Comparison of ENCODE assay signal across 24 cellular contexts in the genomic region with DNA sequence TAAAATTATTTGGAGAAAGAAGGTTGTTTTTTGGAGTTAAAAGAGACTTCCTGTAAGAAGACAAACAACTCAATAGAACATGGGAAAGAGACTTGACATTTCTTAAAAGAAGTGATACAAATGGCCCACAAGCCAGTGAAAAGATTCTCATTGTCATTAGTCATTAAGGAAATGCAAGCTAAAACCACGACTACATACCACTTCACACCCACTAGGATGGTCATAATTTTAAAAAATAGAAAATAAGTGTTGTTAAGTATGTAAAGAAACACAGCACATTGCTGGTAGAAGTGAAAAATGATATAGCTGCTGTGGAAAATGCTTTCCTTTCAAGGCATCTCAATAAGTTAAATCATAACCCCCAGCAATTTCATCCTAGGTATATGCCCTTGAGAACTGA. TPM values are rescaled to one million over a fixed set of nuclear protein-coding genes. Genes with fewer than 3 reads are reported as not detected.
DNase-seq lines count a peak whose midpoint lies in the region; ATAC-seq and TF ChIP-seq lines count a peak whose summit lies in the region.
"Had no signal": no experiment of that assay in that cellular context is flagged by ENCODE, and none has a peak within 500 bp of the region (broad histone marks: within the 10 kb centered on the region; RNA-seq: fewer than 3 reads in every experiment).

No MANE protein-coding gene starts in this region.

- no peaks in the 10 kb centered on the region for H3K36me3 ChIP-seq in CD4-positive, alpha-beta memory T cell (ENCODE audit: insufficient read depth, low read length)
- H3K36me3 ChIP-seq in GM23248 (ENCODE audit: low read depth) = no peaks in the 10 kb centered on the region
- H3K36me3 ChIP-seq: adrenal gland, breast epithelium, Peyer's patch had no signal

- no peaks in the 10 kb centered on the region for H3K27me3 ChIP-seq in CD4-positive, alpha-beta memory T cell (ENCODE audit: insufficient read depth, low read length)
- H3K27me3 ChIP-seq in GM23248 (replicated peaks; ENCODE audit: insufficient read depth) = no peaks in the 10 kb centered on the region
- H3K27me3 ChIP-seq: adrenal gland, breast epithelium, Peyer's patch, testis had no signal

- H3K9me3 ChIP-seq in CD4-positive, alpha-beta memory T cell (ENCODE audit: control insufficient read depth in 1 of 2, low read length in 2 of 2) = no peaks in the 10 kb centered on the region
- no peaks in the 10 kb centered on the region for H3K9me3 ChIP-seq in GM23248 (ENCODE audit: low read depth)
- H3K9me3 ChIP-seq: adrenal gland, breast epithelium, Peyer's patch, testis had no signal

- peak overlapping the region in 4 of 8 donors; percentile 37 to 82 (median 60) for H3K4me3 Mint-ChIP-seq in CD4-positive, alpha-beta memory T cell
- H3K4me3 Mint-ChIP-seq in activated T-helper 1 cell treated with anti-CD3 and anti-CD28 coated beads, Interleukin-12 subunit alpha, Interleukin-12 subunit beta, Interleukin-2, Interleukin-4 antibody, amounts not matched to agents 30 ng/mL and 10 ng/mL and 1 ng/mL, durations not matched to agents 14 hours and 24 hours and 36 hours = no peak overlapping the region
- peak overlapping the region; percentile 38 for H3K4me3 Mint-ChIP-seq in natural killer cell
- H3K4me3 Mint-ChIP-seq: IgD-negative memory B cell; memory B cell; stimulated activated naive B cell treated with anti-CD40 and anti-IgM and Interleukin-4, amounts not matched to agents 10 μg/mL and 1 μg/mL and 100 μg/mL, for 72 hours had no signal

- 0 out of 2 replicates have a peak, but pooled peaks cover 7% of the 10 kb centered on the region for H3F3A ChIP-seq in GM23248 (ENCODE audit: insufficient read depth)

- CTCF ChIA-PET in CD4-positive, alpha-beta memory T cell (lab: Charles Lee; ENCODE audit: partially characterized antibody) = interaction anchor here (1.5 to 3.2 kb wide), 3 partner anchors 10 to 144 kb away, joined by 7 to 16 read pairs (median 7); no protein-coding TSS in a partner anchor

- H3K9ac ChIP-seq in GM23248 = no peak overlapping the region

- H3K27me3 Mint-ChIP-seq in CD4-positive, alpha-beta memory T cell = no peaks in the 10 kb centered on the region
- H3K27me3 Mint-ChIP-seq in activated T-helper 1 cell treated with anti-CD3 and anti-CD28 coated beads, Interleukin-12 subunit alpha, Interleukin-12 subunit beta, Interleukin-2, Interleukin-4 antibody, amounts not matched to agents 30 ng/mL and 10 ng/mL and 1 ng/mL, durations not matched to agents 14 hours and 24 hours and 36 hours (ENCODE audit: insufficient read depth) = no peaks in the 10 kb centered on the region
- no peaks in the 10 kb centered on the region for H3K27me3 Mint-ChIP-seq in natural killer cell (ENCODE audit: low read depth in 2 of 2)
- H3K27me3 Mint-ChIP-seq: memory B cell; stimulated activated naive B cell treated with anti-CD40 and anti-IgM and Interleukin-4, amounts not matched to agents 10 μg/mL and 1 μg/mL and 100 μg/mL, for 72 hours had no signal

- no peak overlapping the region for H3K4me3 ChIP-seq in CD4-positive, alpha-beta memory T cell (ENCODE audit: low read length in 2 of 2)
- H3K4me3 ChIP-seq in GM23248 = no peak overlapping the region
- H3K4me3 ChIP-seq: adrenal gland, breast epithelium, Peyer's patch, testis had no signal

- WGBS in GM23248 (ENCODE audit: low coverage in 1 of 2, low lambda C conversion rate in 2 of 2, missing lambda C conversion rate in 2 of 2), 2 experiments = 46 to 48% methylated on average over 1 of the region's 1 CpG

- in situ Hi-C loops in GM23248 (cut with MboI) = no loop called here

- TF ChIP-seq CTCF in natural killer cell (IDR thresholded peaks at IDR 0.05) = no peak

- H3K79me2 ChIP-seq in GM23248 (ENCODE audit: insufficient read depth) = no peaks in the 10 kb centered on the region

- intact Hi-C loops in CD4-positive, alpha-beta memory T cell (cut with micrococcal nuclease) = no loop called here
- intact Hi-C loops in activated T-helper 1 cell treated with anti-CD3 and anti-CD28 coated beads, Interleukin-12 subunit alpha, Interleukin-12 subunit beta, Interleukin-2, Interleukin-4 antibody, amounts not matched to agents 30 ng/mL and 10 ng/mL and 1 ng/mL, durations not matched to agents 14 hours and 24 hours and 36 hours (cut with micrococcal nuclease) = loop anchor here (1.0 to 2.0 kb wide), 2 partner anchors 45 to 120 kb away; partner anchors contain the start of genes GK5 and TFDP2
- intact Hi-C loops in natural killer cell (cut with micrococcal nuclease) = loop anchor here (1.0 to 10.0 kb wide), 3 partner anchors 45 to 765 kb away; partner anchors contain the start of gene GK5

- H3K4me2 ChIP-seq in GM23248 (ENCODE audit: unreplicated experiment) = no peak overlapping the region

- peak; percentile 52 to 69 (median 59) for ATAC-seq in natural killer cell
- ATAC-seq in GM18907 (IDR thresholded peaks at IDR 0.05; ENCODE audit: unreplicated experiment) = no peak
- no peak for ATAC-seq in HG03354 (IDR thresholded peaks at IDR 0.05; ENCODE audit: poor library complexity, severe bottlenecking, unreplicated experiment)
- ATAC-seq: stimulated activated naive B cell treated with anti-CD40 and anti-IgM and Interleukin-4, amounts not matched to agents 10 μg/mL and 1 μg/mL and 100 μg/mL, for 72 hours had no signal

- H4K20me1 ChIP-seq in GM23248 (ENCODE audit: insufficient read depth) = no peaks in the 10 kb centered on the region

- H3K27ac Mint-ChIP-seq in CD4-positive, alpha-beta memory T cell = peak overlapping the region in 5 of 7 donors; percentile 15 to 90 (median 84)
- H3K27ac Mint-ChIP-seq in activated T-helper 1 cell treated with anti-CD3 and anti-CD28 coated beads, Interleukin-12 subunit alpha, Interleukin-12 subunit beta, Interleukin-2, Interleukin-4 antibody, amounts not matched to agents 30 ng/mL and 10 ng/mL and 1 ng/mL, durations not matched to agents 14 hours and 24 hours and 36 hours = peak overlapping the region; percentile 65
- peak overlapping the region; percentile 83 to 87 for H3K27ac Mint-ChIP-seq in natural killer cell
- H3K27ac Mint-ChIP-seq: memory B cell; stimulated activated naive B cell treated with anti-CD40 and anti-IgM and Interleukin-4, amounts not matched to agents 10 μg/mL and 1 μg/mL and 100 μg/mL, for 72 hours had no signal

- 0 out of 2 replicates have a peak overlapping the region, but pooled peaks have one; percentile 1 for H2AFZ ChIP-seq in GM23248

- DNase-seq in CD4-positive, alpha-beta memory T cell = no peak
- DNase-seq in GM23248 (peak; percentile 13), natural killer cell (no peak), NCI-H1417 treated with DMSO at 0.1 percent for 48 hours (lab: John Stamatoyannopoulos, UW) (no peak)
- no peak for DNase-seq in activated T-helper 1 cell treated with anti-CD3 and anti-CD28 coated beads, Interleukin-12 subunit alpha, Interleukin-12 subunit beta, Interleukin-2, Interleukin-4 antibody, amounts not matched to agents 30 ng/mL and 10 ng/mL and 1 ng/mL, durations not matched to agents 14 hours and 24 hours and 36 hours (ENCODE audit: low spot score)
- DNase-seq: activated CD4-positive, CD25-positive, alpha-beta regulatory T cell treated with anti-CD3 and anti-CD28 coated beads, Interleukin-2, amount 50 U/mL, for 72 hours; activated CD8-positive, alpha-beta memory T cell treated with anti-CD3 and anti-CD28 coated beads, Interleukin-2, amount 50 U/mL, for 48 hours; adrenal gland; DMS 273 treated with DMSO at 0.1 percent for 48 hours; effector CD8-positive, alpha-beta T cell; foreskin fibroblast; NCI-H1436 treated with DMSO at 0.1 percent for 48 hours; NCI-H510A treated with DMSO at 0.1 percent for 48 hours; Peyer's patch; retina; stimulated activated CD4-positive, alpha-beta T cell treated with anti-CD3 and anti-CD28 coated beads, Interleukin-2, amount 100 ng/mL, for 48 hours; stimulated activated naive B cell treated with anti-CD40 and anti-IgM and Interleukin-4, amounts not matched to agents 10 μg/mL and 1 μg/mL and 100 μg/mL, for 72 hours; testis had no signal

- H3K4me1 ChIP-seq in CD4-positive, alpha-beta memory T cell (ENCODE audit: insufficient read depth, low read length) = peaks cover 25% of the 10 kb centered on the region
- H3K4me1 ChIP-seq in GM23248 (ENCODE audit: insufficient read depth) = peaks cover 12% of the 10 kb centered on the region
- H3K4me1 ChIP-seq: adrenal gland, breast epithelium, testis had no signal

- no peak overlapping the region for H3K27ac ChIP-seq in CD4-positive, alpha-beta memory T cell (ENCODE audit: low read depth, low read length)
- H3K27ac ChIP-seq in GM23248 = no peak overlapping the region
- H3K27ac ChIP-seq: adrenal gland, breast epithelium, C4-2B, Peyer's patch, testis had no signal

- peaks cover 0 to 8% of the 10 kb centered on the region in 2 donors for H3K36me3 Mint-ChIP-seq in CD4-positive, alpha-beta memory T cell
- H3K36me3 Mint-ChIP-seq in activated T-helper 1 cell treated with anti-CD3 and anti-CD28 coated beads, Interleukin-12 subunit alpha, Interleukin-12 subunit beta, Interleukin-2, Interleukin-4 antibody, amounts not matched to agents 30 ng/mL and 10 ng/mL and 1 ng/mL, durations not matched to agents 14 hours and 24 hours and 36 hours (ENCODE audit: low read depth) = no peaks in the 10 kb centered on the region
- peaks cover 22% of the 10 kb centered on the region for H3K36me3 Mint-ChIP-seq in natural killer cell
- H3K36me3 Mint-ChIP-seq: memory B cell; stimulated activated naive B cell treated with anti-CD40 and anti-IgM and Interleukin-4, amounts not matched to agents 10 μg/mL and 1 μg/mL and 100 μg/mL, for 72 hours had no signal

- H3K4me1 Mint-ChIP-seq in CD4-positive, alpha-beta memory T cell = peaks cover 12 to 28% (median 18%) of the 10 kb centered on the region in 4 donors
- peaks cover 15% of the 10 kb centered on the region for H3K4me1 Mint-ChIP-seq in activated T-helper 1 cell treated with anti-CD3 and anti-CD28 coated beads, Interleukin-12 subunit alpha, Interleukin-12 subunit beta, Interleukin-2, Interleukin-4 antibody, amounts not matched to agents 30 ng/mL and 10 ng/mL and 1 ng/mL, durations not matched to agents 14 hours and 24 hours and 36 hours (ENCODE audit: low read depth)
- H3K4me1 Mint-ChIP-seq in natural killer cell = peaks cover 63 to 88% of the 10 kb centered on the region in 2 donors
- H3K4me1 Mint-ChIP-seq: IgD-negative memory B cell; memory B cell; stimulated activated naive B cell treated with anti-CD40 and anti-IgM and Interleukin-4, amounts not matched to agents 10 μg/mL and 1 μg/mL and 100 μg/mL, for 72 hours had no signal

- POLR2A ChIA-PET in CD4-positive, alpha-beta memory T cell (lab: Charles Lee; ENCODE audit: partially characterized antibody) = interaction anchor here (1.0 kb wide), 2 partner anchors 40 to 44 kb away, joined by 3 to 4 read pairs; partner anchors contain the start of gene GK5

- H3K9me3 Mint-ChIP-seq in CD4-positive, alpha-beta memory T cell = peaks cover 0 to 5% (median 0%) of the 10 kb centered on the region in 8 donors
- H3K9me3 Mint-ChIP-seq in activated T-helper 1 cell treated with anti-CD3 and anti-CD28 coated beads, Interleukin-12 subunit alpha, Interleukin-12 subunit beta, Interleukin-2, Interleukin-4 antibody, amounts not matched to agents 30 ng/mL and 10 ng/mL and 1 ng/mL, durations not matched to agents 14 hours and 24 hours and 36 hours = peaks cover 8% of the 10 kb centered on the region
- peaks cover 0 to 6% of the 10 kb centered on the region in 2 donors for H3K9me3 Mint-ChIP-seq in natural killer cell
- H3K9me3 Mint-ChIP-seq: IgD-negative memory B cell had no signal

- H3K9me2 ChIP-seq in GM23248 (ENCODE audit: insufficient read depth) = no peaks in the 10 kb centered on the region

RNA-seq across cellular contexts. Expression of gene GK5, which starts 44.4 kb away (rescaled TPM):
- 10 to 100 TPM; 15.1 to 18.6 TPM for total RNA-seq in CD4-positive, alpha-beta memory T cell
- polyA plus RNA-seq in CD4-positive, alpha-beta memory T cell = 1 to 10 TPM; 4.5 to 5.8 TPM
- total RNA-seq in GM23248 (2014; rRNA removed; shearing (Covaris generic)) = 8.5 and 11.5 TPM in 2 replicates
- 6.1 and 7.2 TPM in 2 replicates for polyA plus RNA-seq in GM23248 (2016; fragmentation: Nextera tagmentation; extraction: Ambion mirVana)
- total RNA-seq in activated T-helper 1 cell treated with anti-CD3 and anti-CD28 coated beads, Interleukin-12 subunit alpha, Interleukin-12 subunit beta, Interleukin-2, Interleukin-4 antibody, amounts not matched to agents 30 ng/mL and 10 ng/mL and 1 ng/mL, durations not matched to agents 14 hours and 24 hours and 36 hours = 16.8 and 17.2 TPM in 2 replicates
- total RNA-seq in natural killer cell = 100 to 1,000 TPM; 125 to 161 (median 145) TPM

Comparison
In these comparisons a context has a peak if more than half of its experiments do, and no peak if none do; other contexts are left out.
1. ATAC-seq: peak in natural killer cell (3 of 3); none in GM18907 (single experiment) and HG03354 (single experiment).
2. Peak in every context shown above with its lines, with median percentiles within 50 percentile points of each other: H3K27ac Mint-ChIP-seq.